ENCODE assay signal across 1 cellular context in the genomic region with DNA sequence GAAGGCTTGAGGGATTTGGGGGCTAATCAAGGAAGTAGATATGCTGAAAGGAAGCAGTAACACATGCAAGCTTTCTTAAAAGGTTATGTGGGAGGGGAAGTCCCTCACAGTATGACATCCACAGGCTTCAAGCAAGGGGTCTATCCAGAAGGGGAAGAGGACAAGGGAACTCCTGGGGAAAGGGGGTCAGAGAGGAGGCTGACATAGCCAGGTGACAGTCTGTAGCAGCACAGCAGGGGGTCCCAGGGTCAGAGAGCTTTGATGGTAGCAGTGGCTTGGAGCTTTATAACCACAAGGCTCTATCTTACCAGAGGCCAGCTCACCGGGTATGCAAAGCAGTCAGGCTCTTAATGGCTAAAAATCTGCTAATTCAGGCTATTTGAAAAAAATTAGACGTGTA.
TF ChIP-seq lines count a peak whose summit lies in the region.

No MANE protein-coding gene starts in this region.

TF ChIP-seq in WTC11, 78 proteins besides CTCF, POLR2A, EP300 and RAD21 (continued from another document):
- TF ChIP-seq, protein P1, sequence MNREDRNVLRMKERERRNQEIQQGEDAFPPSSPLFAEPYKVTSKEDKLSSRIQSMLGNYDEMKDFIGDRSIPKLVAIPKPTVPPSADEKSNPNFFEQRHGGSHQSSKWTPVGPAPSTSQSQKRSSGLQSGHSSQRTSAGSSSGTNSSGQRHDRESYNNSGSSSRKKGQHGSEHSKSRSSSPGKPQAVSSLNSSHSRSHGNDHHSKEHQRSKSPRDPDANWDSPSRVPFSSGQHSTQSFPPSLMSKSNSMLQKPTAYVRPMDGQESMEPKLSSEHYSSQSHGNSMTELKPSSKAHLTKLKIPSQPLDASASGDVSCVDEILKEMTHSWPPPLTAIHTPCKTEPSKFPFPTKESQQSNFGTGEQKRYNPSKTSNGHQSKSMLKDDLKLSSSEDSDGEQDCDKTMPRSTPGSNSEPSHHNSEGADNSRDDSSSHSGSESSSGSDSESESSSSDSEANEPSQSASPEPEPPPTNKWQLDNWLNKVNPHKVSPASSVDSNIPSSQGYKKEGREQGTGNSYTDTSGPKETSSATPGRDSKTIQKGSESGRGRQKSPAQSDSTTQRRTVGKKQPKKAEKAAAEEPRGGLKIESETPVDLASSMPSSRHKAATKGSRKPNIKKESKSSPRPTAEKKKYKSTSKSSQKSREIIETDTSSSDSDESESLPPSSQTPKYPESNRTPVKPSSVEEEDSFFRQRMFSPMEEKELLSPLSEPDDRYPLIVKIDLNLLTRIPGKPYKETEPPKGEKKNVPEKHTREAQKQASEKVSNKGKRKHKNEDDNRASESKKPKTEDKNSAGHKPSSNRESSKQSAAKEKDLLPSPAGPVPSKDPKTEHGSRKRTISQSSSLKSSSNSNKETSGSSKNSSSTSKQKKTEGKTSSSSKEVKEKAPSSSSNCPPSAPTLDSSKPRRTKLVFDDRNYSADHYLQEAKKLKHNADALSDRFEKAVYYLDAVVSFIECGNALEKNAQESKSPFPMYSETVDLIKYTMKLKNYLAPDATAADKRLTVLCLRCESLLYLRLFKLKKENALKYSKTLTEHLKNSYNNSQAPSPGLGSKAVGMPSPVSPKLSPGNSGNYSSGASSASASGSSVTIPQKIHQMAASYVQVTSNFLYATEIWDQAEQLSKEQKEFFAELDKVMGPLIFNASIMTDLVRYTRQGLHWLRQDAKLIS (CRISPR knock-in tag; IDR thresholded peaks at IDR 0.05; ENCODE audit: borderline replicate concordance), result no peak
- TF ChIP-seq ZNF671 (CRISPR knock-in tag; IDR thresholded peaks at IDR 0.05) (no peak), ELF4 (CRISPR knock-in tag; IDR thresholded peaks at IDR 0.05; ENCODE audit: low read depth) (no peak), NR3C1 (CRISPR knock-in tag; conservative IDR thresholded peaks at IDR 0.05; ENCODE audit: low read depth) (no peak), ZNF396 (CRISPR knock-in tag; IDR thresholded peaks at IDR 0.05; ENCODE audit: borderline replicate concordance) (no peak), SMAD4 (CRISPR knock-in tag; IDR thresholded peaks at IDR 0.05) (no peak), ESRRA (CRISPR knock-in tag; IDR thresholded peaks at IDR 0.05; ENCODE audit: borderline replicate concordance) (no peak), NR1H2 (CRISPR knock-in tag; IDR thresholded peaks at IDR 0.05) (no peak)
- TF ChIP-seq, protein P2, sequence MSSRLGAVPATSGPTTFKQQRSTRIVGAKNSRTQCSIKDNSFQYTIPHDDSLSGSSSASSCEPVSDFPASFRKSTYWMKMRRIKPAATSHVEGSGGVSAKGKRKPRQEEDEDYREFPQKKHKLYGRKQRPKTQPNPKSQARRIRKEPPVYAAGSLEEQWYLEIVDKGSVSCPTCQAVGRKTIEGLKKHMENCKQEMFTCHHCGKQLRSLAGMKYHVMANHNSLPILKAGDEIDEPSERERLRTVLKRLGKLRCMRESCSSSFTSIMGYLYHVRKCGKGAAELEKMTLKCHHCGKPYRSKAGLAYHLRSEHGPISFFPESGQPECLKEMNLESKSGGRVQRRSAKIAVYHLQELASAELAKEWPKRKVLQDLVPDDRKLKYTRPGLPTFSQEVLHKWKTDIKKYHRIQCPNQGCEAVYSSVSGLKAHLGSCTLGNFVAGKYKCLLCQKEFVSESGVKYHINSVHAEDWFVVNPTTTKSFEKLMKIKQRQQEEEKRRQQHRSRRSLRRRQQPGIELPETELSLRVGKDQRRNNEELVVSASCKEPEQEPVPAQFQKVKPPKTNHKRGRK (CRISPR knock-in tag; IDR thresholded peaks at IDR 0.05; ENCODE audit: borderline replicate concordance), result no peak
- TF ChIP-seq, protein P3, sequence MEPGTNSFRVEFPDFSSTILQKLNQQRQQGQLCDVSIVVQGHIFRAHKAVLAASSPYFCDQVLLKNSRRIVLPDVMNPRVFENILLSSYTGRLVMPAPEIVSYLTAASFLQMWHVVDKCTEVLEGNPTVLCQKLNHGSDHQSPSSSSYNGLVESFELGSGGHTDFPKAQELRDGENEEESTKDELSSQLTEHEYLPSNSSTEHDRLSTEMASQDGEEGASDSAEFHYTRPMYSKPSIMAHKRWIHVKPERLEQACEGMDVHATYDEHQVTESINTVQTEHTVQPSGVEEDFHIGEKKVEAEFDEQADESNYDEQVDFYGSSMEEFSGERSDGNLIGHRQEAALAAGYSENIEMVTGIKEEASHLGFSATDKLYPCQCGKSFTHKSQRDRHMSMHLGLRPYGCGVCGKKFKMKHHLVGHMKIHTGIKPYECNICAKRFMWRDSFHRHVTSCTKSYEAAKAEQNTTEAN (CRISPR knock-in tag; IDR thresholded peaks at IDR 0.05), result no peak
